In the genomic region with DNA sequence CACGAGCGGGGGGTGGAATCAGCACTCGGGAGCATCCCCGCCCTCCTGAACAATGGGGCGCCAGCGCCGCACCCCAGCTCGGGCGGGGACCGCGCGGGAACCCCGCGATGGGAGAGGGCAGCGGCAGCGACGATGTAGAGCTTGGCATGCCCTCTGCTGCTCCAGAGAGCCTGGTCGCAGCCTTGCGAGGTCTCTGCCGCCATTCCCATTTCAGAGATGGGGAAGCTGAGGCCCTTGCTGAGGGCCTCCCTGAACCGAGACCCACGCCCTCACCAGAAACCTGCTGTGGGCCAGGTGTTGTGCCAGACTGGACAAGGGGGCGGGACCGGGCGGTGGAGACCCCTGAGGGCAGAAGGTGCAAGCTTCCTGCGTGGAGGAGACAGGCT, we compare ENCODE assay signal across 1 cellular context.
TF ChIP-seq lines count a peak whose summit lies in the region.

No MANE protein-coding gene starts in this region.

TF ChIP-seq in endothelial cell of umbilical vein, 7 proteins besides CTCF, POLR2A, EP300 and RAD21 (continued from another document):
- TF ChIP-seq, protein P1, sequence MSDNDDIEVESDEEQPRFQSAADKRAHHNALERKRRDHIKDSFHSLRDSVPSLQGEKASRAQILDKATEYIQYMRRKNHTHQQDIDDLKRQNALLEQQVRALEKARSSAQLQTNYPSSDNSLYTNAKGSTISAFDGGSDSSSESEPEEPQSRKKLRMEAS (IDR thresholded peaks at IDR 0.05; ENCODE audit: insufficient read depth, insufficient read length): no peak
- no peak for TF ChIP-seq MYC (IDR thresholded peaks at IDR 0.05; ENCODE audit: low read depth, low read length)
